14 cellular contexts compared by ENCODE assay signal in the genomic region with DNA sequence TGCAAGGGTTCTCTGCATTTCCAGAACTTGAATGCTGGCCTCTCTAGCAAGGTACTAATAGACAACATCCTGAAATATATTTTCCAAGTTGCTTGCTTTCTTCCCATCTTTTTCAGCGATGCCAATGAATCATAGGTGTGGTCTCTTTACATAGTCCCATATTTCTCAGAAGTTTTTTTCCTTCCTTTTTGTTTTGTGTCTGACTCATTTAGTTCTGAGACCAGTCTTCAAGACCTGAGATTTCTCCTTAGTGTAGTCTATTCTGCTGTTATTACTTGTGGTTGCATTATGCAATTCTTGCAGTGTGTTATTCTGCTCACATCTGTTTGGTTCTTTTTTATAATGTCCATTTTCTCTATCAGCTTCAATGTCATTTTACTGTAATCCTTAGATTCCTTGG.
DNase-seq lines count a peak whose midpoint lies in the region; ATAC-seq, FAIRE-seq and TF ChIP-seq lines count a peak whose summit lies in the region.
"Had no signal": no experiment of that assay in that cellular context is flagged by ENCODE, and none has a peak within 500 bp of the region (broad histone marks: within the 10 kb centered on the region; RNA-seq: fewer than 3 reads in every experiment).

No MANE protein-coding gene starts in this region.

- FAIRE-seq in bronchial epithelial cell (lab: Jason Lieb, UNC) = no peak
- FAIRE-seq: RCC 7860 had no signal

- H3K14ac ChIP-seq in mesenchymal stem cell (ENCODE audit: low read length in 2 of 2) = no peak overlapping the region

- H2AK5ac ChIP-seq in mesenchymal stem cell (ENCODE audit: low read length, severe bottlenecking) = no peak overlapping the region

- no peak overlapping the region for H2BK12ac ChIP-seq in mesenchymal stem cell (ENCODE audit: low read length in 2 of 2)

- DNase-seq in AG10803 (ENCODE audit: low read depth) (peak; percentile 17), HT1080 (ENCODE audit: low read depth) (peak; percentile 49), bronchial epithelial cell (ENCODE audit: low read depth) (peak; percentile 45), mesenchymal stem cell (peak; percentile 7), Right ventricle myocardium inferior (ENCODE audit: missing footprints) (no peak), hypothalamus (lab: John Stamatoyannopoulos, UW) (no peak), H4 (ENCODE audit: low spot score) (no peak)
- DNase-seq: GOT3, MG63, T-cell had no signal

- TF ChIP-seq CTCF in AG10803 (conservative IDR thresholded peaks at IDR 0.05; ENCODE audit: low read length) = no peak
- no peak for TF ChIP-seq CTCF in bronchial epithelial cell (IDR thresholded peaks at IDR 0.05; ENCODE audit: insufficient read depth, low read length, severe bottlenecking)

- H3K4ac ChIP-seq in mesenchymal stem cell (ENCODE audit: low read depth in 1 of 2, low read length in 2 of 2) = no peak overlapping the region

- H3K4me3 ChIP-seq in AG10803 (ENCODE audit: low read length) (no peak overlapping the region), bronchial epithelial cell (ENCODE audit: low read depth, low read length) (no peak overlapping the region), mesenchymal stem cell (ENCODE audit: insufficient read depth in 1 of 2, low read depth in 1 of 2, low read length in 2 of 2) (no peak overlapping the region)
- H3K4me3 ChIP-seq: MG63 had no signal

- WGBS in mesenchymal stem cell = 100% methylated on average over 1 of the region's 1 CpG

- no peak overlapping the region for H3K27ac ChIP-seq in mesenchymal stem cell (ENCODE audit: low read length, poor library complexity, severe bottlenecking)
- H3K27ac ChIP-seq: 22Rv1, HL-60 had no signal

- H3K79me1 ChIP-seq in mesenchymal stem cell (replicated peaks; ENCODE audit: low read length, poor library complexity, severe bottlenecking) = no peaks in the 10 kb centered on the region

- no peak overlapping the region for H2AFZ ChIP-seq in mesenchymal stem cell (ENCODE audit: low read depth, low read length)

- H2BK15ac ChIP-seq in mesenchymal stem cell (ENCODE audit: low read depth, poor library complexity, severe bottlenecking) = no peak overlapping the region

- no peak overlapping the region for H3K18ac ChIP-seq in mesenchymal stem cell (ENCODE audit: low read depth in 1 of 2, low read length in 2 of 2)

- no peak overlapping the region for H2BK120ac ChIP-seq in mesenchymal stem cell (ENCODE audit: low read depth, low read length)

- no peak overlapping the region for H3K4me2 ChIP-seq in mesenchymal stem cell (ENCODE audit: low read length, poor library complexity, severe bottlenecking)

- no peak overlapping the region for H2BK5ac ChIP-seq in mesenchymal stem cell (ENCODE audit: low read depth, low read length, poor library complexity, severe bottlenecking)

- ATAC-seq in Right ventricle myocardium inferior = no peak
- ATAC-seq in HG03457 (IDR thresholded peaks at IDR 0.05; ENCODE audit: unreplicated experiment) = no peak
- ATAC-seq: T-cell had no signal

- H3K9ac ChIP-seq in mesenchymal stem cell (ENCODE audit: low read length) = no peak overlapping the region

- no peak overlapping the region for H4K8ac ChIP-seq in mesenchymal stem cell (ENCODE audit: low read length)

- no peaks in the 10 kb centered on the region for H3K36me3 ChIP-seq in bronchial epithelial cell (ENCODE audit: control insufficient read depth, insufficient read depth, low read length)
- no peaks in the 10 kb centered on the region for H3K36me3 ChIP-seq in mesenchymal stem cell (ENCODE audit: control insufficient read depth in 1 of 2, insufficient read depth in 2 of 2, low read depth in 1 of 2, low read length in 2 of 2)
- H3K36me3 ChIP-seq: MG63 had no signal

- no peaks in the 10 kb centered on the region for H3K4me1 ChIP-seq in mesenchymal stem cell (ENCODE audit: control insufficient read depth, insufficient read depth, low read depth, low read length)

- intact Hi-C loops in Right ventricle myocardium inferior (cut with DNase I) = no loop called here

- H3K27me3 ChIP-seq in bronchial epithelial cell (ENCODE audit: control insufficient read depth, insufficient read depth, low read length) = no peaks in the 10 kb centered on the region
- H3K27me3 ChIP-seq in mesenchymal stem cell (ENCODE audit: control insufficient read depth in 1 of 2, insufficient read depth in 1 of 2, low read length in 2 of 2) = no peaks in the 10 kb centered on the region
- H3K27me3 ChIP-seq: MG63 had no signal

- no peak overlapping the region for H3K23ac ChIP-seq in mesenchymal stem cell (ENCODE audit: low read length in 2 of 2)

- no peaks in the 10 kb centered on the region for H3K9me3 ChIP-seq in mesenchymal stem cell (ENCODE audit: control insufficient read depth, low read length)
- H3K9me3 ChIP-seq: MG63 had no signal

- no peak overlapping the region for H4K91ac ChIP-seq in mesenchymal stem cell (ENCODE audit: low read length)

Comparison
In these comparisons a context has a peak if more than half of its experiments do, and no peak if none do; other contexts are left out.
1. DNase-seq: peak in AG10803 (single experiment), HT1080 (single experiment), bronchial epithelial cell (single experiment) and mesenchymal stem cell (single experiment); none in Right ventricle myocardium inferior (single experiment), hypothalamus (0 of 51) and H4 (single experiment).